Comparison of ENCODE assay signal across 30 cellular contexts in the genomic region with DNA sequence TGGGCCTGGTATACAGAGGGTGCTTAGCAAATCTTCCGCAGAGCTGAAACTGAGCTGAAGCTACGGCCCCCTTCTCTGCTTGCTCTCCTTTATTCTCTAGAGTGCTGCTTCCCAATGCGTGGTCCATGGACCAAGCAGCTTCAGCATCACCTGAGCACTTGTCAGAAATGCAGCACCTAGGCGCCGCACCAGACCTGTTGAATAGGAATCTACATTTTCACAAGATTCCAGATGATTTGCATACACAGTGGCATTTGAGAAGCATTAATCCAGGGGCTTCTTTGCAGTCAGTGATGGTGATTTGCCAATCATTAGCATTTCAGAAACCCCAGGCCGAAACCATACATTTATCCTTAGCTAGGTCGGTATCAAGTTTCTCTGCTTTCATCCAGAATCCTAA.
"Had no signal": no experiment of that assay in that cellular context is flagged by ENCODE, and none has a peak within 500 bp of the region (broad histone marks: within the 10 kb centered on the region; RNA-seq: fewer than 3 reads in every experiment).

No MANE protein-coding gene starts in this region.

- DNase-seq: activated CD4-positive, alpha-beta memory T cell treated with anti-CD3 and anti-CD28 coated beads, Interleukin-2, amount 10 ng/mL, durations not matched to agents 7 days and 5 days; activated CD4-positive, alpha-beta T cell treated with anti-CD3 and anti-CD28 coated beads for 36 hours; activated CD4-positive, alpha-beta T cell treated with anti-CD3 and anti-CD28 coated beads, Interleukin-2, amount 10 ng/mL, durations not matched to agents 24 days and 14 days; activated CD4-positive, CD25-positive, alpha-beta regulatory T cell; activated CD4-positive, CD25-positive, alpha-beta regulatory T cell treated with anti-CD3 and anti-CD28 coated beads, Interleukin-2, amount 50 U/mL, for 72 hours; activated CD8-positive, alpha-beta memory T cell treated with anti-CD3 and anti-CD28 coated beads, Interleukin-2, amount 50 U/mL, for 48 hours; activated gamma-delta T cell; activated naive CD4-positive, alpha-beta T cell; activated naive CD4-positive, alpha-beta T cell treated with anti-CD3 and anti-CD28 coated beads, Interleukin-2, amount 10 ng/mL, durations not matched to agents 7 days and 5 days; activated naive CD8-positive, alpha-beta T cell treated with anti-CD3 and anti-CD28 coated beads, Interleukin-2, amount 10 ng/mL, durations not matched to agents 7 days and 5 days; activated T-cell treated with anti-CD3 and anti-CD28 coated beads for 4 hours; activated T-cell treated with anti-CD3 and anti-CD28 coated beads, Interleukin-2, amount 50 U/mL, for 24 hours; activated T-cell treated with anti-CD3 and anti-CD28 coated beads, Interleukin-2, amount 50 U/mL, for 72 hours; central memory CD4-positive, alpha-beta T cell; cerebellar nuclear complex; colonic mucosa; effector CD8-positive, alpha-beta T cell; foreskin fibroblast; heart left ventricle; T-helper 1 cell; T-helper 17 cell; T1000; WERI-Rb-1 had no signal

- H3K4me3 ChIP-seq: ascending aorta, breast epithelium, cardiac muscle cell, colonic mucosa, heart left ventricle had no signal

- H3K9me3 ChIP-seq: ascending aorta, breast epithelium, colonic mucosa, heart left ventricle had no signal

- H3K27ac Mint-ChIP-seq: activated CD4-positive, alpha-beta memory T cell treated with anti-CD3 and anti-CD28 coated beads, Interleukin-2, amount 10 ng/mL, durations not matched to agents 7 days and 5 days; activated CD4-positive, alpha-beta T cell treated with anti-CD3 and anti-CD28 coated beads for 36 hours; activated CD4-positive, alpha-beta T cell treated with anti-CD3 and anti-CD28 coated beads, Interleukin-2, amount 10 ng/mL, durations not matched to agents 24 days and 14 days; activated naive CD4-positive, alpha-beta T cell treated with anti-CD3 and anti-CD28 coated beads, Interleukin-2, amount 10 ng/mL, durations not matched to agents 7 days and 5 days; activated naive CD4-positive, alpha-beta T cell treated with anti-CD3 and anti-CD28 coated beads, Interleukin-2, amount 50 U/mL, for 72 hours; activated naive CD8-positive, alpha-beta T cell treated with anti-CD3 and anti-CD28 coated beads, Interleukin-2, amount 10 ng/mL, durations not matched to agents 7 days and 5 days; activated T-cell treated with anti-CD3 and anti-CD28 coated beads, Interleukin-2, amount 50 U/mL, for 24 hours; activated T-cell treated with anti-CD3 and anti-CD28 coated beads, Interleukin-2, amount 50 U/mL, for 72 hours; brain; T-helper 17 cell; T-helper 2 cell treated with Interferon-gamma antibody and Interleukin-4, amounts not matched to agents 5 μg/mL and 100 μg/mL, for 36 hours had no signal

- H3K27me3 Mint-ChIP-seq: activated CD4-positive, alpha-beta T cell treated with anti-CD3 and anti-CD28 coated beads for 36 hours; activated CD4-positive, alpha-beta T cell treated with anti-CD3 and anti-CD28 coated beads, Interleukin-2, amount 10 ng/mL, durations not matched to agents 24 days and 14 days; activated naive CD4-positive, alpha-beta T cell treated with anti-CD3 and anti-CD28 coated beads, Interleukin-2, amount 10 ng/mL, durations not matched to agents 7 days and 5 days; activated naive CD8-positive, alpha-beta T cell treated with anti-CD3 and anti-CD28 coated beads, Interleukin-2, amount 10 ng/mL, durations not matched to agents 7 days and 5 days had no signal

- H3K27me3 ChIP-seq: ascending aorta, breast epithelium, cardiac muscle cell, colonic mucosa, heart left ventricle had no signal

- H3K36me3 ChIP-seq: ascending aorta, breast epithelium, cardiac muscle cell, colonic mucosa, heart left ventricle, WERI-Rb-1 had no signal

- H3K27ac ChIP-seq: ascending aorta, breast epithelium, cardiac muscle cell, colonic mucosa, heart left ventricle, WERI-Rb-1 had no signal

- H3K9me3 Mint-ChIP-seq: activated CD4-positive, alpha-beta T cell treated with anti-CD3 and anti-CD28 coated beads, Interleukin-2, amount 10 ng/mL, durations not matched to agents 24 days and 14 days; activated naive CD4-positive, alpha-beta T cell treated with anti-CD3 and anti-CD28 coated beads, Interleukin-2, amount 50 U/mL, for 72 hours; T-helper 2 cell treated with Interferon-gamma antibody and Interleukin-4, amounts not matched to agents 5 μg/mL and 100 μg/mL, for 36 hours had no signal

- H3K4me1 Mint-ChIP-seq: activated CD4-positive, alpha-beta memory T cell treated with anti-CD3 and anti-CD28 coated beads, Interleukin-2, amount 10 ng/mL, durations not matched to agents 7 days and 5 days; activated CD4-positive, alpha-beta T cell treated with anti-CD3 and anti-CD28 coated beads for 36 hours; activated CD4-positive, alpha-beta T cell treated with anti-CD3 and anti-CD28 coated beads, Interleukin-2, amount 10 ng/mL, durations not matched to agents 24 days and 14 days; activated naive CD4-positive, alpha-beta T cell treated with anti-CD3 and anti-CD28 coated beads, Interleukin-2, amount 10 ng/mL, durations not matched to agents 7 days and 5 days; activated naive CD8-positive, alpha-beta T cell treated with anti-CD3 and anti-CD28 coated beads, Interleukin-2, amount 10 ng/mL, durations not matched to agents 7 days and 5 days; T-helper 17 cell had no signal

- H3K4me1 ChIP-seq: breast epithelium, colonic mucosa had no signal

- ATAC-seq: activated CD4-positive, alpha-beta T cell treated with anti-CD3 and anti-CD28 coated beads for 36 hours; activated naive CD4-positive, alpha-beta T cell treated with anti-CD3 and anti-CD28 coated beads, Interleukin-2, amount 50 U/mL, for 72 hours; activated T-cell treated with anti-CD3 and anti-CD28 coated beads, Interleukin-2, amount 50 U/mL, for 72 hours; esophagus mucosa; heart left ventricle; T-helper 17 cell had no signal

- H3K4me3 Mint-ChIP-seq: activated CD4-positive, alpha-beta memory T cell treated with anti-CD3 and anti-CD28 coated beads, Interleukin-2, amount 10 ng/mL, durations not matched to agents 7 days and 5 days; activated CD4-positive, alpha-beta T cell treated with anti-CD3 and anti-CD28 coated beads for 36 hours; activated CD4-positive, alpha-beta T cell treated with anti-CD3 and anti-CD28 coated beads, Interleukin-2, amount 10 ng/mL, durations not matched to agents 24 days and 14 days; activated naive CD4-positive, alpha-beta T cell treated with anti-CD3 and anti-CD28 coated beads, Interleukin-2, amount 10 ng/mL, durations not matched to agents 7 days and 5 days; activated naive CD8-positive, alpha-beta T cell treated with anti-CD3 and anti-CD28 coated beads, Interleukin-2, amount 10 ng/mL, durations not matched to agents 7 days and 5 days; activated T-cell treated with anti-CD3 and anti-CD28 coated beads, Interleukin-2, amount 50 U/mL, for 24 hours; activated T-cell treated with anti-CD3 and anti-CD28 coated beads, Interleukin-2, amount 50 U/mL, for 72 hours; brain; T-helper 17 cell; T-helper 2 cell treated with Interferon-gamma antibody and Interleukin-4, amounts not matched to agents 5 μg/mL and 100 μg/mL, for 36 hours had no signal

- H3K36me3 Mint-ChIP-seq: activated naive CD4-positive, alpha-beta T cell treated with anti-CD3 and anti-CD28 coated beads, Interleukin-2, amount 10 ng/mL, durations not matched to agents 7 days and 5 days; activated naive CD4-positive, alpha-beta T cell treated with anti-CD3 and anti-CD28 coated beads, Interleukin-2, amount 50 U/mL, for 72 hours; activated naive CD8-positive, alpha-beta T cell treated with anti-CD3 and anti-CD28 coated beads, Interleukin-2, amount 10 ng/mL, durations not matched to agents 7 days and 5 days; brain had no signal
